Comparison of ENCODE assay signal across 1 cellular context in genomic region chr13:39462906-39463305, GRCh38.
TF ChIP-seq lines count a peak whose summit lies in the region.

No MANE protein-coding gene starts in this region.

TF ChIP-seq in IMR-90, 13 proteins besides CTCF, POLR2A, EP300 and RAD21 (continued from another document):
- no peak for TF ChIP-seq MXI1 (IDR thresholded peaks at IDR 0.05; ENCODE audit: borderline replicate concordance, low read depth, low read length)
- no peak for TF ChIP-seq MAFK (IDR thresholded peaks at IDR 0.05; ENCODE audit: low read depth, low read length)
- no peak for TF ChIP-seq RFX5 (IDR thresholded peaks at IDR 0.05; ENCODE audit: low read depth, low read length)
- TF ChIP-seq USF2 (IDR thresholded peaks at IDR 0.05; ENCODE audit: low read depth, low read length) = no peak
- TF ChIP-seq ELK1 (IDR thresholded peaks at IDR 0.05; ENCODE audit: borderline replicate concordance, low read depth, low read length) = no peak
- TF ChIP-seq SMC3 (IDR thresholded peaks at IDR 0.05; ENCODE audit: low read depth, low read length) = no peak
TF ChIP-seq in IMR-90: peak in this region for 0.
